9 cellular contexts compared by ENCODE assay signal in genomic region chr1:161531986-161532875, GRCh38. TPM values are rescaled to one million over a fixed set of nuclear protein-coding genes. Genes with fewer than 3 reads are reported as not detected.
A peak's percentile ranks its signal among the peaks of the same experiment; 100 is the strongest.
DNase-seq lines count a peak whose midpoint lies in the region; ATAC-seq and TF ChIP-seq lines count a peak whose summit lies in the region.
"Had no signal": no experiment of that assay in that cellular context is flagged by ENCODE, and none has a peak within 500 bp of the region (broad histone marks: within the 10 kb centered on the region; RNA-seq: fewer than 3 reads in every experiment).

No MANE protein-coding gene starts in this region.

- ATAC-seq in HG02610 (IDR thresholded peaks at IDR 0.05; ENCODE audit: unreplicated experiment): no peak

- H3K4me1 Mint-ChIP-seq in IgD-negative memory B cell (peaks cover 0 to 16% (median 1%) of the 10 kb centered on the region in 3 donors), chondrocyte (ENCODE audit: low read depth) (peaks cover 17% of the 10 kb centered on the region)

- DNase-seq in AG08396 (ENCODE audit: low spot score): peak; percentile 13
- DNase-seq in chondrocyte (ENCODE audit: low spot score): no peak
- DNase-seq in midbrain (lab: John Stamatoyannopoulos, UW): peak; percentile 36
- DNase-seq in NCI-H2171 treated with DMSO at 0.1 percent for 48 hours (lab: John Stamatoyannopoulos, UW): no peak
- DNase-seq in NCI-H69 (lab: John Stamatoyannopoulos, UW): no peak
- DNase-seq in activated naive CD4-positive, alpha-beta T cell (lab: John Stamatoyannopoulos, UW): no peak

- H3K27me3 Mint-ChIP-seq in IgD-negative memory B cell (no peaks in the 10 kb centered on the region), chondrocyte (ENCODE audit: low read depth) (peaks cover 10% of the 10 kb centered on the region)

- H3K9me3 Mint-ChIP-seq in IgD-negative memory B cell: peaks cover 0 to 4% (median 0%) of the 10 kb centered on the region in 3 donors
- H3K9me3 Mint-ChIP-seq in chondrocyte (ENCODE audit: low read depth): no peaks in the 10 kb centered on the region

- H3K27ac Mint-ChIP-seq in IgD-negative memory B cell (peak overlapping the region in 2 of 3 donors; percentile 63 to 78), chondrocyte (ENCODE audit: unreplicated experiment) (no peak overlapping the region)

- no peak for TF ChIP-seq CTCF in chondrocyte (IDR thresholded peaks at IDR 0.05)

- H3K4me3 Mint-ChIP-seq in IgD-negative memory B cell (peak overlapping the region in 2 of 4 donors; percentile 79 to 80), chondrocyte (ENCODE audit: unreplicated experiment) (peak overlapping the region; percentile 91)

- peaks cover 1% of the 10 kb centered on the region for H3K36me3 Mint-ChIP-seq in IgD-negative memory B cell
- no peaks in the 10 kb centered on the region for H3K36me3 Mint-ChIP-seq in chondrocyte (ENCODE audit: low read depth)

RNA-seq across cellular contexts. Expression of gene HSPA6, which starts 7.9 kb away (rescaled TPM):
- polyA plus RNA-seq in IgD-negative memory B cell: 0.80 TPM
- total RNA-seq in chondrocyte: 0.75 to 1.0 TPM in 2 of 3 replicates, not detected in the other

RNA-seq across cellular contexts. Expression of gene FCGR3A, which starts 17.4 kb away (rescaled TPM):
- 4.4 TPM for polyA plus RNA-seq in IgD-negative memory B cell
- not detected in 3 replicates for total RNA-seq in chondrocyte
- total RNA-seq: foreskin keratinocyte had no signal
- polyA plus RNA-seq: foreskin keratinocyte had no signal

RNA-seq across cellular contexts. Expression of gene FCGR2A, which starts 27.0 kb away (rescaled TPM):
- polyA plus RNA-seq in IgD-negative memory B cell: 1.3 TPM
- total RNA-seq in chondrocyte: not detected in 3 replicates
- total RNA-seq: foreskin keratinocyte had no signal
- polyA plus RNA-seq: foreskin keratinocyte had no signal

Comparison
In these comparisons a context has a peak if more than half of its experiments do, and no peak if none do; other contexts are left out.
1. DNase-seq: peak in AG08396 (single experiment) and midbrain (single experiment); none in chondrocyte (single experiment), NCI-H2171 treated with DMSO at 0.1 percent for 48 hours (single experiment), NCI-H69 (single experiment) and activated naive CD4-positive, alpha-beta T cell (0 of 4).